24 cellular contexts compared by ENCODE assay signal in the genomic region with DNA sequence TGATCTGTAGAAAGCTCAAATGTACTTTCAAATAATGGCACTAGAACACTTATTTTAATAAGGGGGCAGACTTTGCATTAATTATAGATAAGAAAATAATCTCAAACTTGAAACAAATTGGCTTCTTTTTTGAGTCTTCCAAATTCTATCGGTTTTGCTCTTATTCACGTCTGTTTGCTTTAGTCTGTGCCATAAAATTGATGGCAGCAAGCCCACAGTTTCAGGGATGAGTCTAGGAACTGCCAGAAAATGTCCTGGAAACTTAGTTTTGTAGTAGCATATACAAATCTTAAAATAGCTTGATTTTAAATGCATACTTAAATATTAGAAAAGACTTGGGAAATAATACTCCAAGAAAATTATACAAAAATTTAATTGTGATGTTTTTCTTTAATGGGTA. TPM values are rescaled to one million over a fixed set of nuclear protein-coding genes. Genes with fewer than 3 reads are reported as not detected.
"Had no signal": no experiment of that assay in that cellular context is flagged by ENCODE, and none has a peak within 500 bp of the region (broad histone marks: within the 10 kb centered on the region; RNA-seq: fewer than 3 reads in every experiment).

No MANE protein-coding gene starts in this region.

- H3K9me3 ChIP-seq: colonic mucosa, neutrophil, ovary, thoracic aorta had no signal

- H3K36me3 ChIP-seq: colonic mucosa, neutrophil, ovary, thoracic aorta had no signal

- H3K4me1 ChIP-seq: colonic mucosa had no signal

- H3K4me3 ChIP-seq: colonic mucosa, ovary, skin epidermis, thoracic aorta had no signal

- H3K27ac ChIP-seq: colonic mucosa, neutrophil, ovary, skin epidermis, thoracic aorta had no signal

- ATAC-seq: activated CD8-positive, alpha-beta memory T cell treated with anti-CD3 and anti-CD28 coated beads, Interleukin-2, amount 10 ng/mL, durations not matched to agents 7 days and 5 days; activated CD8-positive, alpha-beta T cell treated with anti-CD3 and anti-CD28 coated beads, Interleukin-2, amount 10 ng/mL, durations not matched to agents 7 days and 5 days; activated naive CD4-positive, alpha-beta T cell treated with anti-CD3 and anti-CD28 coated beads, Interleukin-2, amount 50 U/mL, for 72 hours; activated T-cell treated with anti-CD3 and anti-CD28 coated beads, Interleukin-2, amount 50 U/mL, for 72 hours; left colon; sciatic nerve had no signal

- DNase-seq: activated B cell treated with CpG ODN at 0.5 μM for 24 hours; activated CD8-positive, alpha-beta memory T cell treated with anti-CD3 and anti-CD28 coated beads, Interleukin-2, amount 10 ng/mL, durations not matched to agents 7 days and 5 days; activated CD8-positive, alpha-beta T cell treated with anti-CD3 and anti-CD28 coated beads, Interleukin-2, amount 10 ng/mL, durations not matched to agents 7 days and 5 days; activated naive CD4-positive, alpha-beta T cell; activated T-cell treated with anti-CD3 and anti-CD28 coated beads for 4 hours; activated T-cell treated with anti-CD3 and anti-CD28 coated beads, Interleukin-2, amount 50 U/mL, for 72 hours; cerebellar nuclear complex; colonic mucosa; effector CD8-positive, alpha-beta T cell; foreskin fibroblast; head of caudate nucleus; hippocampal formation; left colon; naive B cell; nephron progenitor cell; ovary; stimulated activated CD4-positive, alpha-beta T cell treated with anti-CD3 and anti-CD28 coated beads, Interleukin-12 subunit alpha, Interleukin-12 subunit beta, amount 100 ng/mL, for 4 hours; stimulated activated CD4-positive, alpha-beta T cell treated with anti-CD3 and anti-CD28 coated beads, Interleukin-4, amount 100 ng/mL, for 1 hour; trophoblast cell had no signal

- H3K27me3 ChIP-seq: colonic mucosa, neutrophil, ovary had no signal

RNA-seq across cellular contexts. Expression of gene BCHE, which starts 39.7 kb away (rescaled TPM):
- total RNA-seq: activated B cell treated with CpG ODN at 0.5 μM for 24 hours; activated CD8-positive, alpha-beta memory T cell treated with anti-CD3 and anti-CD28 coated beads, Interleukin-2, amount 10 ng/mL, durations not matched to agents 7 days and 5 days; activated CD8-positive, alpha-beta T cell treated with anti-CD3 and anti-CD28 coated beads, Interleukin-2, amount 10 ng/mL, durations not matched to agents 7 days and 5 days; activated naive CD4-positive, alpha-beta T cell treated with anti-CD3 and anti-CD28 coated beads, Interleukin-2, amount 50 U/mL, for 72 hours; activated T-cell treated with anti-CD3 and anti-CD28 coated beads, Interleukin-2, amount 50 U/mL, for 72 hours had no signal
